ENCODE assay signal across 1 cellular context in genomic region chr3:65291448-65292091, GRCh38.
A peak's percentile ranks its signal among the peaks of the same experiment; 100 is the strongest.
TF ChIP-seq lines count a peak whose summit lies in the region.

No MANE protein-coding gene starts in this region.

TF ChIP-seq in HepG2, 621 proteins besides CTCF, POLR2A, EP300 and RAD21 (continued from another document and continues in another):
- TF ChIP-seq, protein P1, sequence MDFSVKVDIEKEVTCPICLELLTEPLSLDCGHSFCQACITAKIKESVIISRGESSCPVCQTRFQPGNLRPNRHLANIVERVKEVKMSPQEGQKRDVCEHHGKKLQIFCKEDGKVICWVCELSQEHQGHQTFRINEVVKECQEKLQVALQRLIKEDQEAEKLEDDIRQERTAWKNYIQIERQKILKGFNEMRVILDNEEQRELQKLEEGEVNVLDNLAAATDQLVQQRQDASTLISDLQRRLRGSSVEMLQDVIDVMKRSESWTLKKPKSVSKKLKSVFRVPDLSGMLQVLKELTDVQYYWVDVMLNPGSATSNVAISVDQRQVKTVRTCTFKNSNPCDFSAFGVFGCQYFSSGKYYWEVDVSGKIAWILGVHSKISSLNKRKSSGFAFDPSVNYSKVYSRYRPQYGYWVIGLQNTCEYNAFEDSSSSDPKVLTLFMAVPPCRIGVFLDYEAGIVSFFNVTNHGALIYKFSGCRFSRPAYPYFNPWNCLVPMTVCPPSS (IDR thresholded peaks at IDR 0.05), result no peak
- TF ChIP-seq NFKBIZ (CRISPR knock-in tag; IDR thresholded peaks at IDR 0.05) (peak; percentile 48; the same call in 1 of the 2 replicates), SALL1 (CRISPR knock-in tag; IDR thresholded peaks at IDR 0.05) (0 out of 2 replicates have a peak, but pooled peaks have one; percentile 31), ZNF101 (CRISPR knock-in tag; IDR thresholded peaks at IDR 0.05; ENCODE audit: borderline replicate concordance, low read depth) (no peak), PCBP2 (optimal IDR thresholded peaks at IDR 0.05; ENCODE audit: low read depth, low read length, poor library complexity, severe bottlenecking) (no peak), ZFP37 (CRISPR knock-in tag; IDR thresholded peaks at IDR 0.05; ENCODE audit: borderline replicate concordance) (no peak), ZSCAN9 (CRISPR knock-in tag; IDR thresholded peaks at IDR 0.05; ENCODE audit: borderline replicate concordance) (peak; percentile 53; the same call in 1 of the 2 replicates), ONECUT2 (CRISPR knock-in tag; IDR thresholded peaks at IDR 0.05) (peak; percentile 97), ZBTB1 (CRISPR knock-in tag; IDR thresholded peaks at IDR 0.05; ENCODE audit: borderline replicate concordance) (no peak), NFRKB (IDR thresholded peaks at IDR 0.05) (no peak), ZNF549 (CRISPR knock-in tag; IDR thresholded peaks at IDR 0.05) (no peak), ZNF510 (CRISPR knock-in tag; IDR thresholded peaks at IDR 0.05; ENCODE audit: low read depth) (no peak), LBX2 (CRISPR knock-in tag; IDR thresholded peaks at IDR 0.05; ENCODE audit: borderline replicate concordance) (no peak), HBP1 (CRISPR knock-in tag; IDR thresholded peaks at IDR 0.05; ENCODE audit: low read depth) (no peak), HOXA5 (CRISPR knock-in tag; IDR thresholded peaks at IDR 0.05) (no peak), AHDC1 (CRISPR knock-in tag; IDR thresholded peaks at IDR 0.05; ENCODE audit: borderline replicate concordance) (peak; percentile 95; the same call in 1 of the 2 replicates), RXRA (CRISPR knock-in tag; IDR thresholded peaks at IDR 0.05) (no peak), MIXL1 (CRISPR knock-in tag; IDR thresholded peaks at IDR 0.05) (peak; percentile 60; the same call in 1 of the 2 replicates), MTA3 (CRISPR knock-in tag; IDR thresholded peaks at IDR 0.05) (no peak), ZNF296 (CRISPR knock-in tag; conservative IDR thresholded peaks at IDR 0.05) (no peak), KAT8 (CRISPR knock-in tag; IDR thresholded peaks at IDR 0.05) (peak; percentile 40; the same call in 1 of the 2 replicates), HDAC2 (CRISPR knock-in tag; IDR thresholded peaks at IDR 0.05) (peak; percentile 27; the same call in 1 of the 2 replicates), FOXA1 (IDR thresholded peaks at IDR 0.05) (0 out of 2 replicates have a peak, but pooled peaks have one; percentile 6), FOXA1 (CRISPR knock-in tag; IDR thresholded peaks at IDR 0.05) (peak; percentile 68), FOXJ3 (CRISPR knock-in tag; IDR thresholded peaks at IDR 0.05; ENCODE audit: borderline replicate concordance) (peak; percentile 84; the same call in 1 of the 2 replicates), ZNF737 (CRISPR knock-in tag; IDR thresholded peaks at IDR 0.05; ENCODE audit: borderline replicate concordance) (no peak), HOXA3 (CRISPR knock-in tag; IDR thresholded peaks at IDR 0.05) (no peak), GTF3A (CRISPR knock-in tag; conservative IDR thresholded peaks at IDR 0.05) (no peak), ZNF260 (CRISPR knock-in tag; IDR thresholded peaks at IDR 0.05; ENCODE audit: borderline replicate concordance, low read depth) (no peak), NR2F2 (IDR thresholded peaks at IDR 0.05; ENCODE audit: borderline replicate concordance, low read depth) (no peak), MEIS1 (CRISPR knock-in tag; IDR thresholded peaks at IDR 0.05; ENCODE audit: borderline replicate concordance) (no peak), ZBTB21 (CRISPR knock-in tag; IDR thresholded peaks at IDR 0.05) (no peak), NR2F6 (IDR thresholded peaks at IDR 0.05) (peak; percentile 57), NR2F6 (CRISPR knock-in tag; IDR thresholded peaks at IDR 0.05) (no peak), FOSL2 (CRISPR knock-in tag; IDR thresholded peaks at IDR 0.05) (no peak), HNF4G (IDR thresholded peaks at IDR 0.05; ENCODE audit: borderline replicate concordance, low read depth, low read length) (peak; percentile 72), HNF4G (CRISPR knock-in tag; IDR thresholded peaks at IDR 0.05; ENCODE audit: borderline replicate concordance, low read depth) (peak; percentile 63; the same call in 1 of the 2 replicates), USF2 (IDR thresholded peaks at IDR 0.05; ENCODE audit: low read depth, low read length) (no peak), USF2 (CRISPR knock-in tag; IDR thresholded peaks at IDR 0.05; ENCODE audit: borderline replicate concordance) (peak; percentile 54; the same call in 1 of the 2 replicates), YEATS2 (CRISPR knock-in tag; IDR thresholded peaks at IDR 0.05; ENCODE audit: borderline replicate concordance) (no peak), REPIN1 (CRISPR knock-in tag; IDR thresholded peaks at IDR 0.05; ENCODE audit: borderline replicate concordance, low read depth) (no peak), AHR (CRISPR knock-in tag; IDR thresholded peaks at IDR 0.05) (no peak)
- TF ChIP-seq, protein P2, sequence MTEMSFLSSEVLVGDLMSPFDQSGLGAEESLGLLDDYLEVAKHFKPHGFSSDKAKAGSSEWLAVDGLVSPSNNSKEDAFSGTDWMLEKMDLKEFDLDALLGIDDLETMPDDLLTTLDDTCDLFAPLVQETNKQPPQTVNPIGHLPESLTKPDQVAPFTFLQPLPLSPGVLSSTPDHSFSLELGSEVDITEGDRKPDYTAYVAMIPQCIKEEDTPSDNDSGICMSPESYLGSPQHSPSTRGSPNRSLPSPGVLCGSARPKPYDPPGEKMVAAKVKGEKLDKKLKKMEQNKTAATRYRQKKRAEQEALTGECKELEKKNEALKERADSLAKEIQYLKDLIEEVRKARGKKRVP (CRISPR knock-in tag; IDR thresholded peaks at IDR 0.05), result no peak
- TF ChIP-seq, protein P3, sequence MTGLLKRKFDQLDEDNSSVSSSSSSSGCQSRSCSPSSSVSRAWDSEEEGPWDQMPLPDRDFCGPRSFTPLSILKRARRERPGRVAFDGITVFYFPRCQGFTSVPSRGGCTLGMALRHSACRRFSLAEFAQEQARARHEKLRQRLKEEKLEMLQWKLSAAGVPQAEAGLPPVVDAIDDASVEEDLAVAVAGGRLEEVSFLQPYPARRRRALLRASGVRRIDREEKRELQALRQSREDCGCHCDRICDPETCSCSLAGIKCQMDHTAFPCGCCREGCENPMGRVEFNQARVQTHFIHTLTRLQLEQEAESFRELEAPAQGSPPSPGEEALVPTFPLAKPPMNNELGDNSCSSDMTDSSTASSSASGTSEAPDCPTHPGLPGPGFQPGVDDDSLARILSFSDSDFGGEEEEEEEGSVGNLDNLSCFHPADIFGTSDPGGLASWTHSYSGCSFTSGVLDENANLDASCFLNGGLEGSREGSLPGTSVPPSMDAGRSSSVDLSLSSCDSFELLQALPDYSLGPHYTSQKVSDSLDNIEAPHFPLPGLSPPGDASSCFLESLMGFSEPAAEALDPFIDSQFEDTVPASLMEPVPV (CRISPR knock-in tag; IDR thresholded peaks at IDR 0.05), result no peak
- TF ChIP-seq, protein P4, sequence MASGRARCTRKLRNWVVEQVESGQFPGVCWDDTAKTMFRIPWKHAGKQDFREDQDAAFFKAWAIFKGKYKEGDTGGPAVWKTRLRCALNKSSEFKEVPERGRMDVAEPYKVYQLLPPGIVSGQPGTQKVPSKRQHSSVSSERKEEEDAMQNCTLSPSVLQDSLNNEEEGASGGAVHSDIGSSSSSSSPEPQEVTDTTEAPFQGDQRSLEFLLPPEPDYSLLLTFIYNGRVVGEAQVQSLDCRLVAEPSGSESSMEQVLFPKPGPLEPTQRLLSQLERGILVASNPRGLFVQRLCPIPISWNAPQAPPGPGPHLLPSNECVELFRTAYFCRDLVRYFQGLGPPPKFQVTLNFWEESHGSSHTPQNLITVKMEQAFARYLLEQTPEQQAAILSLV (CRISPR knock-in tag; IDR thresholded peaks at IDR 0.05; ENCODE audit: borderline replicate concordance), result no peak
- TF ChIP-seq, protein P5, sequence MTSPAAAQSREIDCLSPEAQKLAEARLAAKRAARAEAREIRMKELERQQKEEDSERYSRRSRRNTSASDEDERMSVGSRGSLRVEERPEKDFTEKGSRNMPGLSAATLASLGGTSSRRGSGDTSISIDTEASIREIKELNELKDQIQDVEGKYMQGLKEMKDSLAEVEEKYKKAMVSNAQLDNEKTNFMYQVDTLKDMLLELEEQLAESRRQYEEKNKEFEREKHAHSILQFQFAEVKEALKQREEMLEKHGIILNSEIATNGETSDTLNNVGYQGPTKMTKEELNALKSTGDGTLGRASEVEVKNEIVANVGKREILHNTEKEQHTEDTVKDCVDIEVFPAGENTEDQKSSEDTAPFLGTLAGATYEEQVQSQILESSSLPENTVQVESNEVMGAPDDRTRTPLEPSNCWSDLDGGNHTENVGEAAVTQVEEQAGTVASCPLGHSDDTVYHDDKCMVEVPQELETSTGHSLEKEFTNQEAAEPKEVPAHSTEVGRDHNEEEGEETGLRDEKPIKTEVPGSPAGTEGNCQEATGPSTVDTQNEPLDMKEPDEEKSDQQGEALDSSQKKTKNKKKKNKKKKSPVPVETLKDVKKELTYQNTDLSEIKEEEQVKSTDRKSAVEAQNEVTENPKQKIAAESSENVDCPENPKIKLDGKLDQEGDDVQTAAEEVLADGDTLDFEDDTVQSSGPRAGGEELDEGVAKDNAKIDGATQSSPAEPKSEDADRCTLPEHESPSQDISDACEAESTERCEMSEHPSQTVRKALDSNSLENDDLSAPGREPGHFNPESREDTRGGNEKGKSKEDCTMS (CRISPR knock-in tag; conservative IDR thresholded peaks at IDR 0.05), result no peak
